ENCODE assay signal across 8 cellular contexts in the genomic region with DNA sequence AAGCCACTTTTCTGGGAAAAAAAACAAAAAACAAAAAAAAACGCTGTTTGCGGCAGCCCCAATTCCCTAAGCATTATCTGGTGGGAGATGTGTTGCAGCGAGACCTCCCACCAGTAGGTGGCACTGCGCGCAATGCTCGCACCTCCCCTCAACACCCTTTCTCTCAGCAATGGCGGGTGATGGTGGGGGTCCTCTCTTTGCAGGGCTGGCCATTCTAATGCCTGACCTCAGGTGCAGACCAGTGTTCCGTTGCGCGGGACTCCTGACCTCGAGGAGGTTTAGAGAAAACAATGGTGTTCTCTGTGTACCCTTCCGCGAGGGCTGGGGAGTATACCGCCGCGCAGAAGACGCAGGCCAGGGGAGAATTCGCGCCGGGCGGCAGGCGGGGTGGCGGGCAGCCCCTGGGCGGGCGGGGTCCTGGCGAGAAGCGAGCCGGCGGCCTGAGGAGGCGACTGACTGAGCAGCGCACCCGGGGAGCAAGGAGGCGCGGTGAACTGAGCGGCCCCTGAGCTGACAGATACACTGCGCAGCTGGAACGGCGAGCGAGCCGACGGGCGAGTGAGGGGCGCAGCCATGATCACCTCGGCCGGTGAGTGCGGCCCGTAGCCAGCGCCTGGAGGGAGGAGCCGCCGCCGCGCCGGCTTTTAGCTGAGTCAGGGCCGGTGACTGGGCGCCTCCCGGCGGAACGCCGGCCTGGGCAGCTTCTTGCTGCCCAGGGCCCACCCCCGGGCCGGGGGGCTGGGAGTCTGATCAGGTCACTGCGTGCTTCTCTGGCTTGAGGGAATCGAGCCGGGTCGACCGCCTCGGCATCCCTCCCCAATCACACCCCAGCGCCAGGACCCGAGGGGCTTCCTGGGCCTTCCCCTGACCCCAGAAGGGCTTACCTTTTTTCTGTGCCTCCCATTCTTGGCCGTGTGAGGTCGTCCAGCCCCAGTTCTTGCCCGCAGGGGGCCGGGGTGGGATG. TPM values are rescaled to one million over a fixed set of nuclear protein-coding genes. Genes with fewer than 3 reads are reported as not detected.
DNase-seq lines count a peak whose midpoint lies in the region; ATAC-seq and TF ChIP-seq lines count a peak whose summit lies in the region.

TSS of gene PSMD1 (plus strand) at position 415 of the 964 bp plus-strand sequence. CDS start at position 574, 159 bp downstream.

- H3K27me3 Mint-ChIP-seq in CD14-positive monocyte (ENCODE audit: low read depth in 3 of 3) = peaks cover 11 to 17% (median 16%) of the 10 kb centered on the region in 3 donors

- peaks cover 6% of the 10 kb centered on the region in 2 donors for H3K36me3 Mint-ChIP-seq in CD14-positive monocyte

- intact Hi-C loops in CD14-positive monocyte (cut with micrococcal nuclease) = no loop called here

- DNase-seq in CD14-positive monocyte (ENCODE audit: low spot score) (peak; percentile 92), NCI-H748 (lab: John Stamatoyannopoulos, UW; ENCODE audit: unreplicated experiment) (peak; percentile 92), dedifferentiated amniotic fluid mesenchymal stem cell (ENCODE audit: extremely low spot score) (peak; percentile 88), left lobe of liver (ENCODE audit: low spot score) (peak; percentile 91)
- peak; percentile 91 for DNase-seq in activated CD4-positive, alpha-beta T cell treated with anti-CD3 and anti-CD28 coated beads, Interleukin-2, amount 50 U/mL, for 1 hour
- peak; percentile 88 for DNase-seq in stimulated activated CD4-positive, alpha-beta T cell treated with anti-CD3 and anti-CD28 coated beads, Interleukin-2, amount 100 ng/mL, for 4 hours (ENCODE audit: low read depth)

- H3K27ac Mint-ChIP-seq in CD14-positive monocyte = peak within 1 kb of the TSS; percentile 98 to 100 (median 100)

- peaks cover 0 to 2% (median 0%) of the 10 kb centered on the region in 7 donors for H3K9me3 Mint-ChIP-seq in CD14-positive monocyte

- peak; percentile 93 for TF ChIP-seq CTCF in CD14-positive monocyte (IDR thresholded peaks at IDR 0.05)

- peak within 1 kb of the TSS; percentile 92 to 99 for H3K4me3 Mint-ChIP-seq in CD14-positive monocyte

- peaks cover 45% of the 10 kb centered on the region for H3K4me1 Mint-ChIP-seq in CD14-positive monocyte

- peak; percentile 72 for ATAC-seq in GM19328 (IDR thresholded peaks at IDR 0.05; ENCODE audit: unreplicated experiment)
- peak; percentile 64 for ATAC-seq in HG03520 (IDR thresholded peaks at IDR 0.05; ENCODE audit: unreplicated experiment)
- peak; percentile 80 for ATAC-seq in left lobe of liver

RNA-seq across cellular contexts. Expression of gene PSMD1, which starts in this region (rescaled TPM):
- 10 to 100 TPM; 37.7 to 53.9 TPM for polyA plus RNA-seq in CD14-positive monocyte
- total RNA-seq in left lobe of liver = 41.3 TPM

Comparison
In these comparisons a context has a peak if more than half of its experiments do, and no peak if none do; other contexts are left out.
1. Peak in every context shown above with its lines: DNase-seq and ATAC-seq.